In genomic region chr3:111594205-111594604, GRCh38 we compare ENCODE assay signal across 8 cellular contexts. TPM values are rescaled to one million over a fixed set of nuclear protein-coding genes. Genes with fewer than 3 reads are reported as not detected.
A peak's percentile ranks its signal among the peaks of the same experiment; 100 is the strongest.
DNase-seq lines count a peak whose midpoint lies in the region; ATAC-seq and TF ChIP-seq lines count a peak whose summit lies in the region.

No MANE protein-coding gene starts in this region.

- DNase-seq in AG09309 (ENCODE audit: low read depth) (peak; percentile 25), left colon (no peak), NCI-H345 treated with DMSO at 0.1 percent for 48 hours (lab: John Stamatoyannopoulos, UW; ENCODE audit: unreplicated experiment) (no peak), COR-L47 (lab: John Stamatoyannopoulos, UW) (no peak), inferior parietal cortex (ENCODE audit: extremely low spot score) (no peak)
- no peak for DNase-seq in effector memory CD8-positive, alpha-beta T cell

- peak overlapping the region in 1 of 2 donors; percentile 43 for H3K4me3 Mint-ChIP-seq in effector memory CD8-positive, alpha-beta T cell

- H3K4me1 Mint-ChIP-seq in effector memory CD8-positive, alpha-beta T cell (ENCODE audit: low read depth in 2 of 2): peaks cover 21 to 58% of the 10 kb centered on the region in 2 donors

- ATAC-seq in GM19395 (IDR thresholded peaks at IDR 0.05; ENCODE audit: unreplicated experiment) (peak; percentile 61), HG03460 (IDR thresholded peaks at IDR 0.05; ENCODE audit: unreplicated experiment) (peak; percentile 61), left colon (no peak)
- ATAC-seq in effector memory CD8-positive, alpha-beta T cell (replicated peaks): peak; percentile 43

- intact Hi-C loops in left colon (cut with DNase I, micrococcal nuclease): no loop called here

- H3K27ac Mint-ChIP-seq in effector memory CD8-positive, alpha-beta T cell: peak overlapping the region; percentile 86

- peaks cover 25% of the 10 kb centered on the region for H3K36me3 Mint-ChIP-seq in effector memory CD8-positive, alpha-beta T cell (ENCODE audit: insufficient read depth)

- TF ChIP-seq CTCF in AG09309 (IDR thresholded peaks at IDR 0.05; ENCODE audit: control insufficient read depth, insufficient read depth, low read depth, low read length, missing control alignments): no peak

- no peak overlapping the region for H3K4me3 ChIP-seq in AG09309 (ENCODE audit: control insufficient read depth, low read depth, low read length)

- no peaks in the 10 kb centered on the region for H3K27me3 Mint-ChIP-seq in effector memory CD8-positive, alpha-beta T cell

- no peaks in the 10 kb centered on the region for H3K9me3 Mint-ChIP-seq in effector memory CD8-positive, alpha-beta T cell

RNA-seq across cellular contexts. Expression of gene ZBED2, which starts 0.9 kb away (rescaled TPM):
- not detected for total RNA-seq in left colon

RNA-seq across cellular contexts. Expression of gene CD96, which starts 52.2 kb away (rescaled TPM):
- total RNA-seq in left colon: 1 to 10 TPM; 3.3 to 4.3 TPM
